Comparison of ENCODE assay signal across 11 cellular contexts in the genomic region with DNA sequence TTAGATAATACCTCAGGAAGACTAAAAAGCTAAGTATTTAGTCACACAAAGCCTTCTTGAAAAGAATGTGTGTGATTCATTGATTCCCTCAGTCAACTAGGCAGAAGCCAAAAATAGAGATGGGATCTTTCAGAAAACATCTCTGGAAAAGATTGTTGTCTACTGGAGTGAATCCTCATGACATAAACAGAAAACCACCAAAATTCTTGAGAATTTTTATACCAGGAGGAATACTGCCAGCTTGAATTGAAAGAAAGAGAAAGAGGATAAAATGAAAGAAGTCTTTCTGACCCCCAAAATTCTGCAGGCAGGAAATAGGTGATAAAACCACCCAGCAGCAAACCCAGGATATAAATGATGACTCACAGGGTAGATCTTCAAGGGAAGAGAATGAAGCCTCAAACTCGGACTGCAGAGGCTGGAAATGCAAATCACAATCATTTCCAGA.
DNase-seq lines count a peak whose midpoint lies in the region; ATAC-seq and TF ChIP-seq lines count a peak whose summit lies in the region.
"Had no signal": no experiment of that assay in that cellular context is flagged by ENCODE, and none has a peak within 500 bp of the region (broad histone marks: within the 10 kb centered on the region; RNA-seq: fewer than 3 reads in every experiment).

No MANE protein-coding gene starts in this region.

- no peaks in the 10 kb centered on the region for H3K4me1 Mint-ChIP-seq in activated naive CD4-positive, alpha-beta T cell treated with anti-CD3 and anti-CD28 coated beads for 36 hours (ENCODE audit: low read depth)

- no peak overlapping the region for H3K4me3 ChIP-seq in RWPE2 (ENCODE audit: severe bottlenecking)
- H3K4me3 ChIP-seq: transverse colon had no signal

- H3K27ac Mint-ChIP-seq in activated naive CD4-positive, alpha-beta T cell treated with anti-CD3 and anti-CD28 coated beads for 36 hours = no peak overlapping the region

- no peaks in the 10 kb centered on the region for H3K27me3 ChIP-seq in RWPE2 (ENCODE audit: insufficient read depth, poor library complexity, severe bottlenecking)
- H3K27me3 ChIP-seq: transverse colon had no signal

- POLR2A ChIA-PET in HEK293T (lab: Yijun Ruan, JAX) = no interaction called here

- H3K9me3 ChIP-seq in RWPE2 (ENCODE audit: severe bottlenecking) = no peaks in the 10 kb centered on the region
- H3K9me3 ChIP-seq: transverse colon had no signal

- no peaks in the 10 kb centered on the region for H3K36me3 ChIP-seq in RWPE2 (ENCODE audit: low read depth)
- H3K36me3 ChIP-seq: transverse colon had no signal

- CTCF ChIA-PET in HEK293T (lab: Yijun Ruan, JAX) = no interaction called here
- CTCF ChIA-PET in activated naive CD4-positive, alpha-beta T cell treated with anti-CD3 and anti-CD28 coated beads for 36 hours (lab: Charles Lee) = no interaction called here

- H3K4me1 ChIP-seq in RWPE2 (ENCODE audit: insufficient read depth, poor library complexity, severe bottlenecking) = peaks cover 18% of the 10 kb centered on the region
- H3K4me1 ChIP-seq: transverse colon had no signal

- peak; percentile 83 for ATAC-seq in RWPE2 (ENCODE audit: low read depth)
- ATAC-seq: HepG2 had no signal

- TF ChIP-seq CTCF in RWPE2 (IDR thresholded peaks at IDR 0.05; ENCODE audit: poor library complexity, severe bottlenecking) = no peak

- intact Hi-C loops in activated naive CD4-positive, alpha-beta T cell treated with anti-CD3 and anti-CD28 coated beads for 36 hours (cut with micrococcal nuclease) = no loop called here

- H3K4me3 Mint-ChIP-seq in activated naive CD4-positive, alpha-beta T cell treated with anti-CD3 and anti-CD28 coated beads for 36 hours = no peak overlapping the region

- no peaks in the 10 kb centered on the region for H3K27me3 Mint-ChIP-seq in activated naive CD4-positive, alpha-beta T cell treated with anti-CD3 and anti-CD28 coated beads for 36 hours (ENCODE audit: low read depth)

- peaks cover 2% of the 10 kb centered on the region for H3K9me3 Mint-ChIP-seq in activated naive CD4-positive, alpha-beta T cell treated with anti-CD3 and anti-CD28 coated beads for 36 hours

- H3K27ac ChIP-seq in RWPE2 (ENCODE audit: poor library complexity, severe bottlenecking) (peak overlapping the region; percentile 72), epithelial cell of prostate (peak overlapping the region; percentile 11)
- H3K27ac ChIP-seq: transverse colon had no signal

- no peaks in the 10 kb centered on the region for H3K36me3 Mint-ChIP-seq in activated naive CD4-positive, alpha-beta T cell treated with anti-CD3 and anti-CD28 coated beads for 36 hours (ENCODE audit: low read depth)

- peak; percentile 99 for DNase-seq in GM04503 (ENCODE audit: low read depth)
- DNase-seq in RWPE2 (ENCODE audit: low spot score) = no peak
- DNase-seq in epithelial cell of prostate (ENCODE audit: low read depth, low spot score) = no peak
- peak; percentile 90 for DNase-seq in renal cortical epithelial cell (ENCODE audit: low read depth)
- no peak for DNase-seq in iPS-NIHi11 (ENCODE audit: low spot score)
- DNase-seq in mucosa of gallbladder (ENCODE audit: low spot score) = no peak
- DNase-seq in HEK293T (ENCODE audit: extremely low spot score) = no peak
- no peak for DNase-seq in activated naive CD4-positive, alpha-beta T cell treated with anti-CD3 and anti-CD28 coated beads for 36 hours
- DNase-seq: T-helper 1 cell, transverse colon had no signal

TF ChIP-seq in HEK293T, 16 proteins besides CTCF, POLR2A, EP300 and RAD21:
- no peak for TF ChIP-seq SUZ12 (IDR thresholded peaks at IDR 0.05)

Comparison
In these comparisons a context has a peak if more than half of its experiments do, and no peak if none do; other contexts are left out.
1. DNase-seq: peak in GM04503 (single experiment) and renal cortical epithelial cell (single experiment); none in RWPE2 (single experiment), epithelial cell of prostate (single experiment), iPS-NIHi11 (single experiment), mucosa of gallbladder (single experiment), HEK293T (single experiment) and activated naive CD4-positive, alpha-beta T cell treated with anti-CD3 and anti-CD28 coated beads for 36 hours (single experiment).